Comparison of ENCODE assay signal across 22 cellular contexts in the genomic region with DNA sequence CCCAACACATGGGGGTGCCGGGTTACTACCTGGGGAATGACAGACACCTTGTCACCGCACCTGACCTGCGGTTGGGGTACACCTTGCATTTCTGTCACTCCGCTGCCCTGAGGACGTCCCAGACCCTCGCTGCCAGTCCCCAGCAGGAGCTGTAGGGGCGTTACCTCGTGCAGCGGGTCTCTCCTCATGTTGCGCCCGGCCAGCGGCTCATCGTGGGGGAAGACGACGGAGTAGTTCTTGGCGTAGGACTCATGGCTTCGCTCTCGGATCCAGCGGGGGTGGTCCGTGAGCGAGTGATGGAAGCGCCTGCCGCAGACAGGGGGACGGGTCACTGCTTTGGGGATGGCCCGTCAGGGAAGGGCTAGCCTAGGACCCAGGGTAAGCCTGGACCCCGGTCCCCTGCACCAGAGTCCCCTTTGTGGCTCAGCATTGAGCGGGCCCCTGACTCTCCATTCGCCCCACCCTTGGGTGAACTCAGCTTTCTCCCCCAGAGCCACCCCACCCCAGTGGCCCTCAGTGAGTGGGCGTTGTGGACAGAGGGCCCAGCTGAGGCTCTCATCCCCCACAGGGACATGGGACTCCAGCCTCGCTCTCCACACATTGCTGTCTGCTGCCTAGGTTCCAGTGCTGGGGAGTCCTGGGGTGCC. TPM values are rescaled to one million over a fixed set of nuclear protein-coding genes. Genes with fewer than 3 reads are reported as not detected.
DNase-seq lines count a peak whose midpoint lies in the region; ATAC-seq and TF ChIP-seq lines count a peak whose summit lies in the region.
"Had no signal": no experiment of that assay in that cellular context is flagged by ENCODE, and none has a peak within 500 bp of the region (broad histone marks: within the 10 kb centered on the region; RNA-seq: fewer than 3 reads in every experiment).

No MANE protein-coding gene starts in this region.

- H3K27ac ChIP-seq in right atrium auricular region (no peak overlapping the region), heart left ventricle (peak overlapping the region in 2 of 12 donors; percentile 43 to 57), caudate nucleus (ENCODE audit: low read depth, low read length) (no peak overlapping the region)
- H3K27ac ChIP-seq: KMS-11, neutrophil, prostate gland, tibial artery had no signal

- no peak for TF ChIP-seq CTCF in right atrium auricular region (IDR thresholded peaks at IDR 0.05)
- TF ChIP-seq CTCF in heart left ventricle (IDR thresholded peaks at IDR 0.05), result no peak
- no peak for TF ChIP-seq CTCF in nephron progenitor cell (IDR thresholded peaks at IDR 0.05)

- H3K9me3 ChIP-seq in right atrium auricular region, result no peaks in the 10 kb centered on the region
- H3K9me3 ChIP-seq in heart left ventricle, result no peaks in the 10 kb centered on the region
- H3K9me3 ChIP-seq: neutrophil, prostate gland, tibial artery had no signal

- TF ChIP-seq POLR2A in heart left ventricle (IDR thresholded peaks at IDR 0.05), result no peak

- peaks cover 64% of the 10 kb centered on the region for H3K4me1 Mint-ChIP-seq in nephron progenitor cell

- DNase-seq in cardiac septum (ENCODE audit: low spot score), result peak; percentile 68
- no peak for DNase-seq in right atrium auricular region (ENCODE audit: low spot score)
- DNase-seq in heart left ventricle, result peak in 4 of 5 donors; percentile 4 to 41 (median 20)
- peak; percentile 1 for DNase-seq in nephron progenitor cell
- DNase-seq in activated CD4-positive, CD25-positive, alpha-beta regulatory T cell treated with anti-CD3 and anti-CD28 coated beads, Interleukin-2, amount 50 U/mL, for 72 hours, result no peak
- DNase-seq in iPS-NIHi7 (ENCODE audit: extremely low spot score), result no peak
- DNase-seq in caudate nucleus (lab: John Stamatoyannopoulos, UW), result no peak
- no peak for DNase-seq in activated CD4-positive, alpha-beta T cell treated with anti-CD3 and anti-CD28 coated beads, Interleukin-2, amount 50 U/mL, for 4 hours
- DNase-seq: activated T-cell treated with anti-CD3 and anti-CD28 coated beads for 4 hours, H9, MM.1S, NCI-H1417 treated with DMSO at 0.1 percent for 48 hours, NCI-H2107, NCI-H446, NCI-H774 had no signal

- intact Hi-C loops in cardiac septum (cut with DNase I), result no loop called here
- intact Hi-C loops in heart left ventricle (cut with DNase I), result no loop called here

- H3K27ac Mint-ChIP-seq in nephron progenitor cell, result no peak overlapping the region
- H3K27ac Mint-ChIP-seq: B cell; T-helper 1 cell treated with Interleukin-12 subunit alpha and Interleukin-12 subunit beta and Interleukin-4 antibody, amounts not matched to agents 30 μg/mL and 1 μg/mL, for 36 hours had no signal

- H3K27me3 Mint-ChIP-seq in nephron progenitor cell (ENCODE audit: low read depth, poor library complexity), result peaks cover 4% of the 10 kb centered on the region
- H3K27me3 Mint-ChIP-seq: brain had no signal

- H3K36me3 ChIP-seq in right atrium auricular region (no peaks in the 10 kb centered on the region), heart left ventricle (no peaks in the 10 kb centered on the region)
- H3K36me3 ChIP-seq: neutrophil, prostate gland, tibial artery had no signal

- H3K36me3 Mint-ChIP-seq in nephron progenitor cell (ENCODE audit: low read depth), result no peaks in the 10 kb centered on the region
- H3K36me3 Mint-ChIP-seq: brain had no signal

- H3K9me3 Mint-ChIP-seq in nephron progenitor cell, result no peaks in the 10 kb centered on the region
- H3K9me3 Mint-ChIP-seq: brain; H9; T-helper 1 cell treated with Interleukin-12 subunit alpha and Interleukin-12 subunit beta and Interleukin-4 antibody, amounts not matched to agents 30 μg/mL and 1 μg/mL, for 36 hours had no signal

- no peak overlapping the region for H3K4me3 Mint-ChIP-seq in nephron progenitor cell
- H3K4me3 Mint-ChIP-seq: B cell; brain; H9; T-helper 1 cell treated with Interleukin-12 subunit alpha and Interleukin-12 subunit beta and Interleukin-4 antibody, amounts not matched to agents 30 μg/mL and 1 μg/mL, for 36 hours had no signal

- no peak overlapping the region for H3K4me3 ChIP-seq in right atrium auricular region
- H3K4me3 ChIP-seq in heart left ventricle, result no peak overlapping the region
- H3K4me3 ChIP-seq: prostate gland, tibial artery had no signal

- no peak for ATAC-seq in heart left ventricle

- H3K27me3 ChIP-seq in right atrium auricular region, result no peaks in the 10 kb centered on the region
- H3K27me3 ChIP-seq in heart left ventricle, result peaks cover 0 to 26% (median 5%) of the 10 kb centered on the region in 9 donors

- WGBS in heart left ventricle, 4 donors, result 89 to 93% (median 90%) methylated on average over 22 to 30 of the region's 30 CpGs

- H3K4me1 ChIP-seq in right atrium auricular region, result peaks cover 0 to 17% of the 10 kb centered on the region in 2 donors
- H3K4me1 ChIP-seq in heart left ventricle, result peaks cover 0 to 27% (median 6%) of the 10 kb centered on the region in 12 donors
- H3K4me1 ChIP-seq: prostate gland had no signal

RNA-seq across cellular contexts. Expression of a gene that starts 29.9 kb away (rescaled TPM):
- 1.3 TPM for total RNA-seq in cardiac septum
- under 1 TPM; 0.63 to 0.94 TPM for total RNA-seq in right atrium auricular region
- 1 to 10 TPM in 2 of 9 donors, under 1 TPM in 7; 0.23 to 1.7 (median 0.70) TPM for total RNA-seq in heart left ventricle
- polyA plus RNA-seq in heart left ventricle, result under 1 TPM; 0.19 to 0.29 TPM

Comparison
In these comparisons a context has a peak if more than half of its experiments do, and no peak if none do; other contexts are left out.
1. DNase-seq: peak in cardiac septum (single experiment), heart left ventricle (4 of 5) and nephron progenitor cell (single experiment); none in right atrium auricular region (single experiment), activated CD4-positive, CD25-positive, alpha-beta regulatory T cell treated with anti-CD3 and anti-CD28 coated beads, Interleukin-2, amount 50 U/mL, for 72 hours (single experiment), iPS-NIHi7 (single experiment), caudate nucleus (0 of 61) and activated CD4-positive, alpha-beta T cell treated with anti-CD3 and anti-CD28 coated beads, Interleukin-2, amount 50 U/mL, for 4 hours (0 of 2).